Comparison of ENCODE assay signal across 2 cellular contexts in the genomic region with DNA sequence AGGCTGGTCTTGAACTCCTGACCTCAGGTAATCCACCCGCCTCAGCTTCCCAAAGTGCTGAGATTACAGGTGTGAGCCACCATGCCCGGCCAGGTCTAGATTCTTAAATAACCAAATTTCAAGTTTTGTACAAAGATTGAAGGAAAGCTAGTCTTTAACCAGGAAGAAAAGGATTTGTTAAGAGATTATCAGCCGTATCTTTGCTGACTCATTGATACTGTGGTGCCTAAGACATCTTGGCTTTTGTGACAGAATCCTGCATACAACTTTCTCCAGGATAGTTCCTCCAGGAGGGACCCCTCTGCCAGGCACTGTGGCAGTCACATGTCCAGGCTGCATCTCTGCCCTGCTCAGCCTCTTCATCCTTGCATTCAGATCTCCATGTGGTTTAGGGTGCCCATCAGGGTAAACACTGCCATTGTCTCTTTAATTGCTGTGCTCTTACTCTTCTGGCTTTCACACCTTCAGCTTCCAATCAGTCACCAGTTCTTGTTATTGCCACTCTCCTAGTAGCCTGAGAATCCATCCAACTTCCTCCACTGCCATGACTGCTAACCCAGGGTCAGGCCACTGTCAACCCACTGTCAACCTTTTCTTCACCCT.
TF ChIP-seq lines count a peak whose summit lies in the region.

No MANE protein-coding gene starts in this region.

TF ChIP-seq in IMR-90, 13 proteins besides CTCF, POLR2A, EP300 and RAD21:
- TF ChIP-seq MAFK (IDR thresholded peaks at IDR 0.05; ENCODE audit: low read depth, low read length) (0 out of 2 replicates have a peak, but pooled peaks have one; percentile 36), SMC3 (IDR thresholded peaks at IDR 0.05; ENCODE audit: low read depth, low read length) (no peak)

TF ChIP-seq in K562, 482 proteins besides CTCF, POLR2A, EP300 and RAD21 (continues in another document):
- TF ChIP-seq DPF2 (IDR thresholded peaks at IDR 0.05) = peak; percentile 56; the same call in 1 of the 2 replicates
- no peak for TF ChIP-seq EP400 (IDR thresholded peaks at IDR 0.05)
- no peak for TF ChIP-seq TEAD1 (CRISPR knock-in tag; IDR thresholded peaks at IDR 0.05)
- 0 out of 2 replicates have a peak, but pooled peaks have one; percentile 41 for TF ChIP-seq SMARCE1 (IDR thresholded peaks at IDR 0.05)
- TF ChIP-seq GABPA (tag; conservative IDR thresholded peaks at IDR 0.05; ENCODE audit: low read depth) = no peak
- TF ChIP-seq NFIC (IDR thresholded peaks at IDR 0.05) = no peak
- TF ChIP-seq, protein P1, sequence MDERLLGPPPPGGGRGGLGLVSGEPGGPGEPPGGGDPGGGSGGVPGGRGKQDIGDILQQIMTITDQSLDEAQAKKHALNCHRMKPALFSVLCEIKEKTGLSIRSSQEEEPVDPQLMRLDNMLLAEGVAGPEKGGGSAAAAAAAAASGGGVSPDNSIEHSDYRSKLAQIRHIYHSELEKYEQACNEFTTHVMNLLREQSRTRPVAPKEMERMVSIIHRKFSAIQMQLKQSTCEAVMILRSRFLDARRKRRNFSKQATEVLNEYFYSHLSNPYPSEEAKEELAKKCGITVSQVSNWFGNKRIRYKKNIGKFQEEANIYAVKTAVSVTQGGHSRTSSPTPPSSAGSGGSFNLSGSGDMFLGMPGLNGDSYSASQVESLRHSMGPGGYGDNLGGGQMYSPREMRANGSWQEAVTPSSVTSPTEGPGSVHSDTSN (CRISPR knock-in tag; IDR thresholded peaks at IDR 0.05; ENCODE audit: low read depth) = no peak
- TF ChIP-seq, protein P1 (tag; conservative IDR thresholded peaks at IDR 0.05; ENCODE audit: low read depth) = no peak
- no peak for TF ChIP-seq CAMTA2 (CRISPR knock-in tag; conservative IDR thresholded peaks at IDR 0.05)
- no peak for TF ChIP-seq IRF2 (CRISPR knock-in tag; IDR thresholded peaks at IDR 0.05)
- TF ChIP-seq ZNF165 (CRISPR knock-in tag; IDR thresholded peaks at IDR 0.05; ENCODE audit: borderline replicate concordance) = no peak
- TF ChIP-seq NBN (IDR thresholded peaks at IDR 0.05; ENCODE audit: low read depth) = no peak
- TF ChIP-seq ZNF146 (CRISPR knock-in tag; IDR thresholded peaks at IDR 0.05; ENCODE audit: unreplicated experiment) = no peak
- no peak for TF ChIP-seq FOXJ3 (CRISPR knock-in tag; IDR thresholded peaks at IDR 0.05)
- no peak for TF ChIP-seq TCFL5 (CRISPR knock-in tag; conservative IDR thresholded peaks at IDR 0.05)
- TF ChIP-seq CTBP1 (IDR thresholded peaks at IDR 0.05; ENCODE audit: borderline replicate concordance) = peak; percentile 29; the same call in 1 of the 2 replicates
- TF ChIP-seq ZNF384 (IDR thresholded peaks at IDR 0.05; ENCODE audit: low read depth, low read length) = no peak
- TF ChIP-seq MAFG (tag; conservative IDR thresholded peaks at IDR 0.05) = peak; percentile 93
- TF ChIP-seq, protein P2, sequence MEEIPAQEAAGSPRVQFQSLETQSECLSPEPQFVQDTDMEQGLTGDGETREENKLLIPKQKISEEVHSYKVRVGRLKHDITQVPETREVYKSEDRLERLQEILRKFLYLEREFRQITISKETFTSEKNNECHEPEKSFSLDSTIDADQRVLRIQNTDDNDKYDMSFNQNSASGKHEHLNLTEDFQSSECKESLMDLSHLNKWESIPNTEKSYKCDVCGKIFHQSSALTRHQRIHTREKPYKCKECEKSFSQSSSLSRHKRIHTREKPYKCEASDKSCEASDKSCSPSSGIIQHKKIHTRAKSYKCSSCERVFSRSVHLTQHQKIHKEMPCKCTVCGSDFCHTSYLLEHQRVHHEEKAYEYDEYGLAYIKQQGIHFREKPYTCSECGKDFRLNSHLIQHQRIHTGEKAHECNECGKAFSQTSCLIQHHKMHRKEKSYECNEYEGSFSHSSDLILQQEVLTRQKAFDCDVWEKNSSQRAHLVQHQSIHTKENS (CRISPR knock-in tag; IDR thresholded peaks at IDR 0.05) = no peak
- no peak for TF ChIP-seq PML (IDR thresholded peaks at IDR 0.05; ENCODE audit: low read length)
- no peak for TF ChIP-seq PYGO2 (tag; IDR thresholded peaks at IDR 0.05)
- TF ChIP-seq NFATC3 (IDR thresholded peaks at IDR 0.05) = no peak
- TF ChIP-seq SMARCB1 (IDR thresholded peaks at IDR 0.05; ENCODE audit: insufficient read length, low read depth) = no peak
- no peak for TF ChIP-seq ZNF224 (CRISPR knock-in tag; IDR thresholded peaks at IDR 0.05)
- no peak for TF ChIP-seq NR2F6 (CRISPR knock-in tag; IDR thresholded peaks at IDR 0.05)
- TF ChIP-seq, protein P3, sequence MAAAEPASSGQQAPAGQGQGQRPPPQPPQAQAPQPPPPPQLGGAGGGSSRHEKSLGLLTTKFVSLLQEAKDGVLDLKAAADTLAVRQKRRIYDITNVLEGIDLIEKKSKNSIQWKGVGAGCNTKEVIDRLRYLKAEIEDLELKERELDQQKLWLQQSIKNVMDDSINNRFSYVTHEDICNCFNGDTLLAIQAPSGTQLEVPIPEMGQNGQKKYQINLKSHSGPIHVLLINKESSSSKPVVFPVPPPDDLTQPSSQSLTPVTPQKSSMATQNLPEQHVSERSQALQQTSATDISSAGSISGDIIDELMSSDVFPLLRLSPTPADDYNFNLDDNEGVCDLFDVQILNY (CRISPR knock-in tag; IDR thresholded peaks at IDR 0.05) = no peak
- no peak for TF ChIP-seq ZNF589 (CRISPR knock-in tag; IDR thresholded peaks at IDR 0.05; ENCODE audit: low read depth)
- TF ChIP-seq SMAD1 (IDR thresholded peaks at IDR 0.05; ENCODE audit: low read depth, low read length, partially characterized antibody) = no peak
- TF ChIP-seq, protein P4, sequence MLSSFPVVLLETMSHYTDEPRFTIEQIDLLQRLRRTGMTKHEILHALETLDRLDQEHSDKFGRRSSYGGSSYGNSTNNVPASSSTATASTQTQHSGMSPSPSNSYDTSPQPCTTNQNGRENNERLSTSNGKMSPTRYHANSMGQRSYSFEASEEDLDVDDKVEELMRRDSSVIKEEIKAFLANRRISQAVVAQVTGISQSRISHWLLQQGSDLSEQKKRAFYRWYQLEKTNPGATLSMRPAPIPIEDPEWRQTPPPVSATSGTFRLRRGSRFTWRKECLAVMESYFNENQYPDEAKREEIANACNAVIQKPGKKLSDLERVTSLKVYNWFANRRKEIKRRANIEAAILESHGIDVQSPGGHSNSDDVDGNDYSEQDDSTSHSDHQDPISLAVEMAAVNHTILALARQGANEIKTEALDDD (IDR thresholded peaks at IDR 0.05) = peak; percentile 54; the same call in 1 of the 2 replicates
- 0 out of 2 replicates have a peak, but pooled peaks have one; percentile 15 for TF ChIP-seq ZEB2 (IDR thresholded peaks at IDR 0.05)
- TF ChIP-seq ZNF133 (CRISPR knock-in tag; IDR thresholded peaks at IDR 0.05) = no peak
- TF ChIP-seq ARID2 (IDR thresholded peaks at IDR 0.05) = no peak
- TF ChIP-seq CBX1 (IDR thresholded peaks at IDR 0.05; ENCODE audit: low read depth) = no peak
- TF ChIP-seq JUND (IDR thresholded peaks at IDR 0.05; ENCODE audit: borderline replicate concordance, low read depth, low read length) = peak; percentile 51; the same call in 1 of the 2 replicates
- TF ChIP-seq JUND (tag; IDR thresholded peaks at IDR 0.05; ENCODE audit: borderline replicate concordance, low read depth, low read length) = no peak
- no peak for TF ChIP-seq NCOA4 (IDR thresholded peaks at IDR 0.05; ENCODE audit: partially characterized antibody)
- peak; percentile 38 for TF ChIP-seq ARID1B (IDR thresholded peaks at IDR 0.05)
- TF ChIP-seq, protein P5, sequence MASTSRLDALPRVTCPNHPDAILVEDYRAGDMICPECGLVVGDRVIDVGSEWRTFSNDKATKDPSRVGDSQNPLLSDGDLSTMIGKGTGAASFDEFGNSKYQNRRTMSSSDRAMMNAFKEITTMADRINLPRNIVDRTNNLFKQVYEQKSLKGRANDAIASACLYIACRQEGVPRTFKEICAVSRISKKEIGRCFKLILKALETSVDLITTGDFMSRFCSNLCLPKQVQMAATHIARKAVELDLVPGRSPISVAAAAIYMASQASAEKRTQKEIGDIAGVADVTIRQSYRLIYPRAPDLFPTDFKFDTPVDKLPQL (IDR thresholded peaks at IDR 0.05; ENCODE audit: extremely low read depth, insufficient read length) = no peak
- TF ChIP-seq MCM3 (IDR thresholded peaks at IDR 0.05) = no peak
- TF ChIP-seq RB1 (IDR thresholded peaks at IDR 0.05; ENCODE audit: low read depth) = no peak
- TF ChIP-seq, protein P6, sequence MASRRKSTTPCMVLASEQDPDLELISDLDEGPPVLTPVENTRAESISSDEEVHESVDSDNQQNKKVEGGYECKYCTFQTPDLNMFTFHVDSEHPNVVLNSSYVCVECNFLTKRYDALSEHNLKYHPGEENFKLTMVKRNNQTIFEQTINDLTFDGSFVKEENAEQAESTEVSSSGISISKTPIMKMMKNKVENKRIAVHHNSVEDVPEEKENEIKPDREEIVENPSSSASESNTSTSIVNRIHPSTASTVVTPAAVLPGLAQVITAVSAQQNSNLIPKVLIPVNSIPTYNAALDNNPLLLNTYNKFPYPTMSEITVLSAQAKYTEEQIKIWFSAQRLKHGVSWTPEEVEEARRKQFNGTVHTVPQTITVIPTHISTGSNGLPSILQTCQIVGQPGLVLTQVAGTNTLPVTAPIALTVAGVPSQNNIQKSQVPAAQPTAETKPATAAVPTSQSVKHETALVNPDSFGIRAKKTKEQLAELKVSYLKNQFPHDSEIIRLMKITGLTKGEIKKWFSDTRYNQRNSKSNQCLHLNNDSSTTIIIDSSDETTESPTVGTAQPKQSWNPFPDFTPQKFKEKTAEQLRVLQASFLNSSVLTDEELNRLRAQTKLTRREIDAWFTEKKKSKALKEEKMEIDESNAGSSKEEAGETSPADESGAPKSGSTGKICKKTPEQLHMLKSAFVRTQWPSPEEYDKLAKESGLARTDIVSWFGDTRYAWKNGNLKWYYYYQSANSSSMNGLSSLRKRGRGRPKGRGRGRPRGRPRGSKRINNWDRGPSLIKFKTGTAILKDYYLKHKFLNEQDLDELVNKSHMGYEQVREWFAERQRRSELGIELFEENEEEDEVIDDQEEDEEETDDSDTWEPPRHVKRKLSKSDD (conservative IDR thresholded peaks at IDR 0.05; ENCODE audit: low read length) = no peak
- TF ChIP-seq, protein P7, sequence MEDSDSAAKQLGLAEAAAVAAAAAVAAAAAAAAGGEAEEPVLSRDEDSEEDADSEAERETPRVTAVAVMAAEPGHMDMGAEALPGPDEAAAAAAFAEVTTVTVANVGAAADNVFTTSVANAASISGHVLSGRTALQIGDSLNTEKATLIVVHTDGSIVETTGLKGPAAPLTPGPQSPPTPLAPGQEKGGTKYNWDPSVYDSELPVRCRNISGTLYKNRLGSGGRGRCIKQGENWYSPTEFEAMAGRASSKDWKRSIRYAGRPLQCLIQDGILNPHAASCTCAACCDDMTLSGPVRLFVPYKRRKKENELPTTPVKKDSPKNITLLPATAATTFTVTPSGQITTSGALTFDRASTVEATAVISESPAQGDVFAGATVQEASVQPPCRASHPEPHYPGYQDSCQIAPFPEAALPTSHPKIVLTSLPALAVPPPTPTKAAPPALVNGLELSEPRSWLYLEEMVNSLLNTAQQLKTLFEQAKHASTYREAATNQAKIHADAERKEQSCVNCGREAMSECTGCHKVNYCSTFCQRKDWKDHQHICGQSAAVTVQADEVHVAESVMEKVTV (CRISPR knock-in tag; IDR thresholded peaks at IDR 0.05) = no peak
- TF ChIP-seq SMARCA4 (IDR thresholded peaks at IDR 0.05) = peak; percentile 40; the same call in 1 of the 2 replicates
- no peak for TF ChIP-seq EGR1 (conservative IDR thresholded peaks at IDR 0.05)
- no peak for TF ChIP-seq PURB (CRISPR knock-in tag; IDR thresholded peaks at IDR 0.05; ENCODE audit: low read depth)
- TF ChIP-seq CREB1 (IDR thresholded peaks at IDR 0.05) = no peak
- TF ChIP-seq CREB1 (CRISPR knock-in tag; IDR thresholded peaks at IDR 0.05) = no peak
- TF ChIP-seq RCOR1 (IDR thresholded peaks at IDR 0.05; ENCODE audit: borderline replicate concordance in 1 of 2, low read depth in 2 of 2, low read length in 2 of 2) = no peak
- TF ChIP-seq ZNF785 (CRISPR knock-in tag; IDR thresholded peaks at IDR 0.05) = no peak
- no peak for TF ChIP-seq MTA3 (IDR thresholded peaks at IDR 0.05; ENCODE audit: borderline replicate concordance)
- no peak for TF ChIP-seq FOXK2 (conservative IDR thresholded peaks at IDR 0.05 in 1 of 2, IDR thresholded peaks at IDR 0.05 in 1 of 2; ENCODE audit: low read depth in 2 of 2)
- TF ChIP-seq CXXC5 (CRISPR knock-in tag; IDR thresholded peaks at IDR 0.05) = no peak
- TF ChIP-seq HMGN3 (IDR thresholded peaks at IDR 0.05; ENCODE audit: borderline replicate concordance, extremely low read depth, insufficient read length, low read depth, low read length) = no peak
- no peak for TF ChIP-seq YY1 (IDR thresholded peaks at IDR 0.05; ENCODE audit: borderline replicate concordance in 1 of 3, control insufficient read depth in 1 of 3, extremely low read depth in 1 of 3, insufficient read depth in 3 of 3, insufficient read length in 1 of 3, insufficient replicate concordance in 2 of 3, low read depth in 1 of 3, low read length in 2 of 3)
- TF ChIP-seq ZKSCAN3 (CRISPR knock-in tag; IDR thresholded peaks at IDR 0.05) = no peak
- no peak for TF ChIP-seq ZNF57 (CRISPR knock-in tag; IDR thresholded peaks at IDR 0.05)
- TF ChIP-seq, protein P8, sequence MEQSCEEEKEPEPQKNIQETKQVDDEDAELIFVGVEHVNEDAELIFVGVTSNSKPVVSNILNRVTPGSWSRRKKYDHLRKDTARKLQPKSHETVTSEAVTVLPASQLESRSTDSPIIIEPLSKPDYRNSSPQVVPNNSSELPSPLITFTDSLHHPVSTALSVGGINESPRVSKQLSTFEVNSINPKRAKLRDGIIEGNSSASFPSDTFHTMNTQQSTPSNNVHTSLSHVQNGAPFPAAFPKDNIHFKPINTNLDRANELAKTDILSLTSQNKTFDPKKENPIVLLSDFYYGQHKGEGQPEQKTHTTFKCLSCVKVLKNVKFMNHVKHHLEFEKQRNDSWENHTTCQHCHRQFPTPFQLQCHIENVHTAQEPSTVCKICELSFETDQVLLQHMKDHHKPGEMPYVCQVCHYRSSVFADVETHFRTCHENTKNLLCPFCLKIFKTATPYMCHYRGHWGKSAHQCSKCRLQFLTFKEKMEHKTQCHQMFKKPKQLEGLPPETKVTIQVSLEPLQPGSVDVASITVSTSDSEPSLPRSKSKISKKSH (CRISPR knock-in tag; IDR thresholded peaks at IDR 0.05) = no peak
- TF ChIP-seq POLR3G (IDR thresholded peaks at IDR 0.05; ENCODE audit: extremely low read depth, insufficient read length, insufficient replicate concordance) = no peak
- TF ChIP-seq BCL6 (CRISPR knock-in tag; IDR thresholded peaks at IDR 0.05) = no peak
- TF ChIP-seq MED1 (CRISPR knock-in tag; IDR thresholded peaks at IDR 0.05; ENCODE audit: borderline replicate concordance) = no peak
- no peak for TF ChIP-seq ZNF445 (CRISPR knock-in tag; IDR thresholded peaks at IDR 0.05; ENCODE audit: low read depth)
